ENCODE assay signal across 26 cellular contexts in the genomic region with DNA sequence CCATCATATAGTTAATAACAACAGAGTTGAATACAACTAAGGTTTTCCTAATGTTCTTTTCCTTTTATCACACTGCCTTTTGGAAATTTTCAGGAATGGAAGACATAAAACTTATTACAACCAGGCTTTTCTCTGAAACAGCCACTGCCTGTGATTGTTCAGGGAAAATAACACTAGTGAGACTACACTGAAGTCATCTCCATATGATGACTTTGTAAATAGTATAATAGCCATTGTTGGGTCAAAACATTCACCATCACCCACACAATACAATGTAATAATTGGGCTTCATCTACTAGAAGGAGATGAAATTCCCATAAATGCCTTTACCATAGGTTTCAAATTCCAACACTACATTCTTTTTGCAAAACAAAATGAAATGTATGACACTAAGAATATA. TPM values are rescaled to one million over a fixed set of nuclear protein-coding genes. Genes with fewer than 3 reads are reported as not detected.
"Had no signal": no experiment of that assay in that cellular context is flagged by ENCODE, and none has a peak within 500 bp of the region (broad histone marks: within the 10 kb centered on the region; RNA-seq: fewer than 3 reads in every experiment).

No MANE protein-coding gene starts in this region.

- H3K9me3 Mint-ChIP-seq: naive B cell; natural killer cell treated with Interleukin-12 subunit alpha and Interleukin-12 subunit beta and Interleukin-15 and Interleukin-18, amount 100 ng/mL, for 72 hours; neural crest cell had no signal

- H3K27ac ChIP-seq: gastrocnemius medialis, heart left ventricle, hepatocyte, left lung, neutrophil, parathyroid adenoma, prostate gland, right atrium auricular region, suprapubic skin, thyroid gland, vagina had no signal

- FAIRE-seq: kidney had no signal

- H3K27ac Mint-ChIP-seq: naive B cell; natural killer cell treated with Interleukin-12 subunit alpha and Interleukin-12 subunit beta and Interleukin-15 and Interleukin-18, amount 100 ng/mL, for 72 hours had no signal

- H3K36me3 Mint-ChIP-seq: naive B cell; natural killer cell treated with Interleukin-12 subunit alpha and Interleukin-12 subunit beta and Interleukin-15 and Interleukin-18, amount 100 ng/mL, for 72 hours had no signal

- H3K4me1 Mint-ChIP-seq: neural crest cell had no signal

- DNase-seq: cerebellar nuclear complex; cortex of kidney; effector CD4-positive, alpha-beta T cell; gastrocnemius medialis; heart left ventricle; kidney; left cardiac atrium; left lung; naive B cell; stimulated activated CD4-positive, alpha-beta T cell treated with anti-CD3 and anti-CD28 coated beads, Interleukin-12 subunit alpha, Interleukin-12 subunit beta, amount 100 ng/mL, for 4 hours; stimulated activated CD4-positive, alpha-beta T cell treated with anti-CD3 and anti-CD28 coated beads, Interleukin-1b, Interleukin-23, amount 100 ng/mL, for 48 hours; stimulated activated CD4-positive, alpha-beta T cell treated with anti-CD3 and anti-CD28 coated beads, Interleukin-4, amount 100 ng/mL, for 1 hour; stimulated activated CD8-positive, alpha-beta memory T cell treated with anti-CD3 and anti-CD28 coated beads, Interleukin-4, amount 100 ng/mL, for 48 hours; stimulated activated naive CD8-positive, alpha-beta T cell treated with anti-CD3 and anti-CD28 coated beads, Interleukin-15, Interleukin-2, amounts not matched to agents 100 U/mL and 50 U/mL, for 24 hours; thyroid gland; trophoblast cell had no signal

- H3K4me3 Mint-ChIP-seq: naive B cell; natural killer cell treated with Interleukin-12 subunit alpha and Interleukin-12 subunit beta and Interleukin-15 and Interleukin-18, amount 100 ng/mL, for 72 hours; neural crest cell had no signal

- ATAC-seq: gastrocnemius medialis; heart left ventricle; left cardiac atrium; left lung; natural killer cell treated with Interleukin-12 subunit alpha and Interleukin-12 subunit beta and Interleukin-15 and Interleukin-18, amount 100 ng/mL, for 72 hours; sciatic nerve; stimulated activated naive CD8-positive, alpha-beta T cell treated with anti-CD3 and anti-CD28 coated beads, Interleukin-15, Interleukin-2, amounts not matched to agents 100 U/mL and 50 U/mL, for 24 hours had no signal

RNA-seq across cellular contexts. Expression of a gene that starts 13.9 kb away (rescaled TPM):
- total RNA-seq: vagina had no signal
